2 cellular contexts compared by ENCODE assay signal in the genomic region with DNA sequence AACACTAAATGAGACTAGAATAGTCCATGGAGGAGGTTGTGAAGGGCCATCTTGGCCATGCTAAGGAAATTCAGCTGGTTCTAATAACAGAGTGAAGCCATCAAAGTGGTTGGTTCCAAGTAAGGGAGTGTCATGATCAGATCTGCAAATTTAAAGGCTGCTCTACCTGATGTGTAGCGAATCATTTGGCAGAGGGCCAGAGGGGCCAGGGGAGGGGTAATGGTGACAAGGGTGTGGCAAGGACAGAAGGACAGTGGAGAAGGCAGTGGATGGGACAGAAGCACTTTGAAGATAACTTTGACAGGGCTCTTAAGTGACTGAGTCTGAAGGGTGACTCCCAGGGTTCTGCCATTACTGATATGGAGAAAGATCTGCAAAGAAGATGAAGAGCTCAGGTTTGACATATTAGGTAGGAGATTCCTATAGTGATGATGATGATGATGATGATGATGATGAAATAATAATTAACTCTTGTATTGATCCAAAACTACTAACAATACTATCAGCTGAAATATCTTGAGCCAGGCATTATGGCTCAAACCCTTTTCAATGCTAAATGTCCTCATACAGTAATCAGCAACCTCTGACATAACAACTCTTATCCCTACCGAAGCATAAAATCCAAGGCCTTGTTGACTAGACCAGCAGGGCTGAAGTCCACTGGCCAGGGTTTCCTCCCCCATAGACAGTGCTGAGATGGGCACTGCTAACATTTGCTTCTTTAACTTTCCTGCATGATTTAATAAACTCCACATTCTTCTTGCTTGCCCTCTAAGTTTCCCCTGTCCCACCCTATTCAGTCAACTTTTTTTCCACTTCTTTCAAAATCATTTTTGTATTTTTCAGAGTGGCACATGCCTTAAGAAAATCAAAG.
TF ChIP-seq lines count a peak whose summit lies in the region.

No MANE protein-coding gene starts in this region.

TF ChIP-seq in HEK293, 187 proteins besides CTCF, POLR2A, EP300 and RAD21 (continued from another document):
- TF ChIP-seq, protein P1, sequence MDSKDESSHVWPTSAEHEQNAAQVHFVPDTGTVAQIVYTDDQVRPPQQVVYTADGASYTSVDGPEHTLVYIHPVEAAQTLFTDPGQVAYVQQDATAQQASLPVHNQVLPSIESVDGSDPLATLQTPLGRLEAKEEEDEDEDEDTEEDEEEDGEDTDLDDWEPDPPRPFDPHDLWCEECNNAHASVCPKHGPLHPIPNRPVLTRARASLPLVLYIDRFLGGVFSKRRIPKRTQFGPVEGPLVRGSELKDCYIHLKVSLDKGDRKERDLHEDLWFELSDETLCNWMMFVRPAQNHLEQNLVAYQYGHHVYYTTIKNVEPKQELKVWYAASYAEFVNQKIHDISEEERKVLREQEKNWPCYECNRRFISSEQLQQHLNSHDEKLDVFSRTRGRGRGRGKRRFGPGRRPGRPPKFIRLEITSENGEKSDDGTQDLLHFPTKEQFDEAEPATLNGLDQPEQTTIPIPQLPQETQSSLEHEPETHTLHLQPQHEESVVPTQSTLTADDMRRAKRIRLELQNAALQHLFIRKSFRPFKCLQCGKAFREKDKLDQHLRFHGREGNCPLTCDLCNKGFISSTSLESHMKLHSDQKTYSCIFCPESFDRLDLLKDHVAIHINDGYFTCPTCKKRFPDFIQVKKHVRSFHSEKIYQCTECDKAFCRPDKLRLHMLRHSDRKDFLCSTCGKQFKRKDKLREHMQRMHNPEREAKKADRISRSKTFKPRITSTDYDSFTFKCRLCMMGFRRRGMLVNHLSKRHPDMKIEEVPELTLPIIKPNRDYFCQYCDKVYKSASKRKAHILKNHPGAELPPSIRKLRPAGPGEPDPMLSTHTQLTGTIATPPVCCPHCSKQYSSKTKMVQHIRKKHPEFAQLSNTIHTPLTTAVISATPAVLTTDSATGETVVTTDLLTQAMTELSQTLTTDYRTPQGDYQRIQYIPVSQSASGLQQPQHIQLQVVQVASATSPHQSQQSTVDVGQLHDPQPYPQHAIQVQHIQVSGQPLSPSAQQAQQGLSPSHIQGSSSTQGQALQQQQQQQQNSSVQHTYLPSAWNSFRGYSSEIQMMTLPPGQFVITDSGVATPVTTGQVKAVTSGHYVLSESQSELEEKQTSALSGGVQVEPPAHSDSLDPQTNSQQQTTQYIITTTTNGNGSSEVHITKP (tag by site-specific recombination; IDR thresholded peaks at IDR 0.05), result peak; percentile 54
- TF ChIP-seq ZNF146 (tag by site-specific recombination; IDR thresholded peaks at IDR 0.05), result peak; percentile 61; the same call in 1 of the 2 replicates
- TF ChIP-seq ZNF561 (tag by site-specific recombination; IDR thresholded peaks at IDR 0.05; ENCODE audit: borderline replicate concordance), result no peak
- no peak for TF ChIP-seq ZEB2 (tag by site-specific recombination; IDR thresholded peaks at IDR 0.05)
- peak; percentile 35 for TF ChIP-seq ZNF600 (tag by site-specific recombination; IDR thresholded peaks at IDR 0.05)

TF ChIP-seq in liver, 16 proteins besides CTCF, POLR2A, EP300 and RAD21 (continued from another document):
- TF ChIP-seq REST (IDR thresholded peaks at IDR 0.05), result peak; percentile 20
- peak; percentile 15 for TF ChIP-seq FOXA1 (IDR thresholded peaks at IDR 0.05)
- peak; percentile 65 for TF ChIP-seq HNF4G (IDR thresholded peaks at IDR 0.05)
- no peak for TF ChIP-seq ATF3 (IDR thresholded peaks at IDR 0.05)
- TF ChIP-seq, protein P2, sequence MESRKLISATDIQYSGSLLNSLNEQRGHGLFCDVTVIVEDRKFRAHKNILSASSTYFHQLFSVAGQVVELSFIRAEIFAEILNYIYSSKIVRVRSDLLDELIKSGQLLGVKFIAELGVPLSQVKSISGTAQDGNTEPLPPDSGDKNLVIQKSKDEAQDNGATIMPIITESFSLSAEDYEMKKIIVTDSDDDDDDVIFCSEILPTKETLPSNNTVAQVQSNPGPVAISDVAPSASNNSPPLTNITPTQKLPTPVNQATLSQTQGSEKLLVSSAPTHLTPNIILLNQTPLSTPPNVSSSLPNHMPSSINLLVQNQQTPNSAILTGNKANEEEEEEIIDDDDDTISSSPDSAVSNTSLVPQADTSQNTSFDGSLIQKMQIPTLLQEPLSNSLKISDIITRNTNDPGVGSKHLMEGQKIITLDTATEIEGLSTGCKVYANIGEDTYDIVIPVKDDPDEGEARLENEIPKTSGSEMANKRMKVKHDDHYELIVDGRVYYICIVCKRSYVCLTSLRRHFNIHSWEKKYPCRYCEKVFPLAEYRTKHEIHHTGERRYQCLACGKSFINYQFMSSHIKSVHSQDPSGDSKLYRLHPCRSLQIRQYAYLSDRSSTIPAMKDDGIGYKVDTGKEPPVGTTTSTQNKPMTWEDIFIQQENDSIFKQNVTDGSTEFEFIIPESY (IDR thresholded peaks at IDR 0.05), result no peak
- TF ChIP-seq GABPA (IDR thresholded peaks at IDR 0.05 in 1 of 2, conservative IDR thresholded peaks at IDR 0.05 in 1 of 2), result no peak
